ENCODE assay signal across 23 cellular contexts in the genomic region with DNA sequence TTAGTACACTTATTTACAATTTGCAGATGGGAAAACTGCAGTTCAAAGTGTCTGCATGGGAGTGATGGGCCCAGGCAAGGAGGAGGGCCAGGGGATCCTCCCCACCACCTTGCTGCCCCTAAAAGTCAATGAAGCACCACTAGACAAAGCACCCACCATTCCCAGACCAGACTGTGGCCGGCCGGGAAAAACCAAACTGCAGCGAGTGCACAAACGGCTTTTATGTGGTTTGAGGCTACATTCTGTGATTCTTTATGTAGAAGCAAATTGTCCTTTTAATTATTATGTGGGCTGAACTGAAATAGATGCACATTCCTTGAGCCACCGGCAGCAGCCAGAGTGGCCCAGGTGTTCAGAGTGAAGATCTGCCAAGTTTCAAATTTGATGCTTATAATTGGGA.
"Had no signal": no experiment of that assay in that cellular context is flagged by ENCODE, and none has a peak within 500 bp of the region (broad histone marks: within the 10 kb centered on the region; RNA-seq: fewer than 3 reads in every experiment).

No MANE protein-coding gene starts in this region.

- H3K4me2 ChIP-seq: PC-9, SK-N-SH had no signal

- H3K9ac ChIP-seq: SK-N-SH had no signal

- H3K9me3 ChIP-seq: ascending aorta, SJCRH30, SK-N-SH had no signal

- H3K27ac ChIP-seq: ascending aorta, PC-9, RWPE1, SJCRH30 had no signal

- H3K27me3 ChIP-seq: ascending aorta, SJCRH30 had no signal

- H3K36me3 ChIP-seq: ascending aorta, SJCRH30 had no signal

- H3K4me3 ChIP-seq: ascending aorta, PC-9, SJCRH30 had no signal

- DNase-seq: activated B cell treated with CpG ODN at 0.5 μM for 24 hours; activated CD4-positive, alpha-beta T cell treated with anti-CD3 and anti-CD28 coated beads for 1 hour; activated CD4-positive, alpha-beta T cell treated with anti-CD3 and anti-CD28 coated beads, Interleukin-2, amount 10 ng/mL, durations not matched to agents 24 days and 14 days; activated CD4-positive, alpha-beta T cell treated with anti-CD3 and anti-CD28 coated beads, Interleukin-2, amount 50 U/mL, for 48 hours; activated CD8-positive, alpha-beta memory T cell treated with anti-CD3 and anti-CD28 coated beads, Interleukin-2, amount 10 ng/mL, durations not matched to agents 7 days and 5 days; activated effector memory CD4-positive, alpha-beta T cell treated with Interleukin-2 at 50 U/mL for 16 hours; activated naive CD4-positive, alpha-beta T cell; activated T-cell treated with anti-CD3 and anti-CD28 coated beads, Interleukin-2, amount 50 U/mL, for 24 hours; KBM-7; NCI-H1092; NCI-H1436; NCI-H187; NCI-H2081 treated with DMSO at 0.1 percent for 48 hours; NCI-H526 treated with DMSO at 0.1 percent for 48 hours; PC-9; Right ventricle myocardium superior; SJCRH30; SK-N-SH; SW 1271; T-helper 17 cell; T-helper 9 cell had no signal

- ATAC-seq: activated CD8-positive, alpha-beta memory T cell treated with anti-CD3 and anti-CD28 coated beads, Interleukin-2, amount 10 ng/mL, durations not matched to agents 7 days and 5 days; T-helper 17 cell had no signal

- H3K4me1 ChIP-seq: ascending aorta, SJCRH30 had no signal
